ENCODE assay signal across 20 cellular contexts in genomic region chr4:108794136-108794535, GRCh38. TPM values are rescaled to one million over a fixed set of nuclear protein-coding genes. Genes with fewer than 3 reads are reported as not detected.
DNase-seq lines count a peak whose midpoint lies in the region; ATAC-seq and TF ChIP-seq lines count a peak whose summit lies in the region.
"Had no signal": no experiment of that assay in that cellular context is flagged by ENCODE, and none has a peak within 500 bp of the region (broad histone marks: within the 10 kb centered on the region; RNA-seq: fewer than 3 reads in every experiment).

No MANE protein-coding gene starts in this region.

- H3K9ac ChIP-seq in adipocyte (ENCODE audit: low read length): no peak overlapping the region

- TF ChIP-seq EP300 in stomach (IDR thresholded peaks at IDR 0.05): no peak

- H3K27ac ChIP-seq in foreskin keratinocyte: no peak overlapping the region
- H3K27ac ChIP-seq in osteoblast (ENCODE audit: low read depth, low read length): no peak overlapping the region
- H3K27ac ChIP-seq in stomach: no peak overlapping the region
- H3K27ac ChIP-seq: esophagus muscularis mucosa, hepatocyte, pancreas had no signal

- H4K20me1 ChIP-seq in osteoblast (ENCODE audit: insufficient read depth, low read length): no peaks in the 10 kb centered on the region

- H3K4me2 ChIP-seq in osteoblast (ENCODE audit: insufficient read depth, low read length): no peak overlapping the region
- H3K4me2 ChIP-seq: hepatocyte had no signal

- H3K27me3 ChIP-seq in adipocyte (replicated peaks; ENCODE audit: control insufficient read depth, insufficient read depth, low read length) (no peaks in the 10 kb centered on the region), foreskin keratinocyte (no peaks in the 10 kb centered on the region), osteoblast (ENCODE audit: insufficient read depth, low read length) (no peaks in the 10 kb centered on the region), stomach (no peaks in the 10 kb centered on the region)
- H3K27me3 ChIP-seq: esophagus muscularis mucosa, hepatocyte had no signal

- H3K36me3 ChIP-seq in adipocyte (ENCODE audit: control insufficient read depth, insufficient read depth, low read length, severe bottlenecking): no peaks in the 10 kb centered on the region
- H3K36me3 ChIP-seq in osteoblast (ENCODE audit: insufficient read depth, low read length): no peaks in the 10 kb centered on the region
- no peaks in the 10 kb centered on the region for H3K36me3 ChIP-seq in stomach
- H3K36me3 ChIP-seq: esophagus muscularis mucosa, pancreas had no signal

- no peaks in the 10 kb centered on the region for H3K79me2 ChIP-seq in osteoblast (ENCODE audit: insufficient read depth, low read length)
- H3K79me2 ChIP-seq: hepatocyte had no signal

- TF ChIP-seq CTCF in foreskin keratinocyte (conservative IDR thresholded peaks at IDR 0.05): no peak
- no peak for TF ChIP-seq CTCF in osteoblast (IDR thresholded peaks at IDR 0.05; ENCODE audit: extremely low read depth, low read depth, low read length)
- TF ChIP-seq CTCF in stomach (IDR thresholded peaks at IDR 0.05): no peak

- H3K4me1 ChIP-seq in adipocyte (ENCODE audit: control insufficient read depth, insufficient read depth, low read length): peaks cover 24% of the 10 kb centered on the region
- H3K4me1 ChIP-seq in foreskin keratinocyte: no peaks in the 10 kb centered on the region
- H3K4me1 ChIP-seq in osteoblast (ENCODE audit: insufficient read depth, low read length): peaks cover 4% of the 10 kb centered on the region
- H3K4me1 ChIP-seq in stomach: peaks cover 0 to 5% (median 0%) of the 10 kb centered on the region in 4 donors
- H3K4me1 ChIP-seq: pancreas had no signal

- no peak for TF ChIP-seq POLR2A in stomach (IDR thresholded peaks at IDR 0.05)

- H3K9me3 ChIP-seq in adipocyte (ENCODE audit: control insufficient read depth, low read length) (no peaks in the 10 kb centered on the region), osteoblast (ENCODE audit: low read depth, low read length) (no peaks in the 10 kb centered on the region), stomach (no peaks in the 10 kb centered on the region)
- H3K9me3 ChIP-seq: esophagus muscularis mucosa, pancreas had no signal

- intact Hi-C loops in stomach (cut with DNase I; ENCODE audit: low total_unique reads): no loop called here

- H2AFZ ChIP-seq in osteoblast (ENCODE audit: low read length): no peak overlapping the region
- H2AFZ ChIP-seq: hepatocyte had no signal

- H3K4me3 ChIP-seq in adipocyte (ENCODE audit: low read length) (no peak overlapping the region), osteoblast (ENCODE audit: insufficient read depth, low read length) (no peak overlapping the region), stomach (no peak overlapping the region)
- H3K4me3 ChIP-seq: esophagus muscularis mucosa, hepatocyte, pancreas had no signal

- 64 to 79% (median 70%) methylated on average over 1 of the region's 1 CpG for WGBS in stomach, 5 donors

- no peak for ATAC-seq in foreskin keratinocyte
- ATAC-seq: left colon had no signal

- DNase-seq in AG20443 (ENCODE audit: low spot score): peak; percentile 60
- DNase-seq in adipocyte (ENCODE audit: low read depth): peak; percentile 34
- peak; percentile 10 to 40 for DNase-seq in foreskin keratinocyte
- peak; percentile 71 for DNase-seq in osteoblast (ENCODE audit: insufficient read length, low spot score, missing footprints)
- DNase-seq in NCI-H2029 (lab: John Stamatoyannopoulos, UW): no peak
- no peak for DNase-seq in stomach
- no peak for DNase-seq in AML-193 (lab: John Stamatoyannopoulos, UW)
- no peak for DNase-seq in T1000 (lab: John Stamatoyannopoulos, UW)
- DNase-seq: activated CD8-positive, alpha-beta memory T cell treated with anti-CD3 and anti-CD28 coated beads, Interleukin-2, amount 50 U/mL, for 48 hours; activated naive CD4-positive, alpha-beta T cell; Karpas-422; left colon; NCI-H1417; NCI-H446; pancreas; stimulated activated naive CD4-positive, alpha-beta T cell treated with Interleukin-2 at 50 U/mL for 16 hours; T-helper 2 cell had no signal

RNA-seq across cellular contexts. Expression of gene ETNPPL, which starts 31.3 kb away (rescaled TPM):
- not detected in 2 replicates for total RNA-seq in foreskin keratinocyte
- polyA plus RNA-seq in foreskin keratinocyte: not detected in 2 replicates
- total RNA-seq in osteoblast: not detected in 2 replicates
- 1 to 10 TPM in 3 of 5 donors, not detected in 2; 2.0 to 8.5 (median 5.4) TPM for total RNA-seq in stomach
- polyA plus RNA-seq in stomach: 10 to 100 TPM in 1 of 3 donors, 1 to 10 TPM in 2; 1.9 to 15.6 (median 4.7) TPM
- total RNA-seq: left colon, ureter had no signal
- polyA plus RNA-seq: pancreas had no signal

Comparison
In these comparisons a context has a peak if more than half of its experiments do, and no peak if none do; other contexts are left out.
1. DNase-seq: peak in AG20443 (single experiment), adipocyte (single experiment), foreskin keratinocyte (2 of 2) and osteoblast (single experiment); none in NCI-H2029 (single experiment), stomach (single experiment), AML-193 (0 of 2) and T1000 (single experiment).